In the genomic region with DNA sequence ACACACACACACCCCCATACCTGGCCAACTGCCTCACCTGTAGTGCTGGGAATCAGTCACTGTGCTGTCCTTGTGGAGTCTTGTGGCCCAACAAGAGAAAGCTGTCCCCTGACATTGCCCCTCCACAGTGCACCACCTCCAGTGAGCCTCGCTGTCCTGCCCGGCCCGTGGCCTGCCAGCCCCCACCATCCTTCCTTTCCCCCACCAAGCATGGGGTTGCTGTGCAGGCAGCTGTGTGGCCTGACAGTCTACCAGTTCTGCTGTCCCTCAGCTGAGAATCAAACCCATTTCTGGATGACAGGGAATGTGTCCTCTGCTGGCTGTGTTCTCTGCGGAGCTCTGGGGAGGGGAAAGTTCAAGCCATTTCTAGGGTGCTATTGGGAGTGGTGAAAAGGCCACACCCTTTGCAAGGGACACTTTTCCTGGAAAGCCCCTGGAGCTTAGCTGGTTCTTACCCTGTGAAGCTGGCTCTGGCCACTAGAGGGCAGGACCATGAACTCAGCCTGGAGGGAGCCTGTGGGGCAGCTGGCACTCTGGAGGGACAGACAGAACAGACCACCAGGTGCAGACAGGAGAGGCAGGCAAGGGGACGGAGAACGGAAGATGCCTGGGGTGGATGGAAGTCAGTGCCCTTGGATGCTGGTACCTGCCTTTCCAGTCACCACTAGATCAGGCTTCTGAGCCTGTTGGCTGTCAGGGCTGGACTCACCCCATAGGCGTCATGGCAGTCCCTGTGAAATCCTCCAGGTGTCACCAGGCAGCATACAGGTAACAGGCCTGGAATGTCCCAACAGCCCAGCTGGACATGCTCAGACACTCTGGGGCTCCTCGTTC, we compare ENCODE assay signal across 8 cellular contexts. TPM values are rescaled to one million over a fixed set of nuclear protein-coding genes. Genes with fewer than 3 reads are reported as not detected.
A peak's percentile ranks its signal among the peaks of the same experiment; 100 is the strongest.
DNase-seq lines count a peak whose midpoint lies in the region; ATAC-seq and TF ChIP-seq lines count a peak whose summit lies in the region.

No MANE protein-coding gene starts in this region.

- DNase-seq in RKO (ENCODE audit: low spot score) (peak; percentile 64), aorta (peak; percentile 63 to 81)
- DNase-seq in activated T-helper 1 cell treated with anti-CD3 and anti-CD28 coated beads, Interleukin-2, amount 50 U/mL, for 16 hours (ENCODE audit: low read depth in 1 of 2, low spot score in 1 of 2), result peak; percentile 22 to 35

- no peak for TF ChIP-seq EP300 in gastroesophageal sphincter (IDR thresholded peaks at IDR 0.05)

- H3K4me3 ChIP-seq in gastroesophageal sphincter (no peak overlapping the region), parathyroid adenoma (ENCODE audit: low read depth, low read length) (no peak overlapping the region), aorta (ENCODE audit: low read length in 2 of 2) (no peak overlapping the region)

- ATAC-seq in GM19025 (IDR thresholded peaks at IDR 0.05; ENCODE audit: low read depth, unreplicated experiment), result peak; percentile 91
- ATAC-seq in HG03354 (IDR thresholded peaks at IDR 0.05; ENCODE audit: poor library complexity, severe bottlenecking, unreplicated experiment), result peak; percentile 92
- no peak for ATAC-seq in gastroesophageal sphincter
- ATAC-seq in aorta (ENCODE audit: low FRiP score), result no peak

- H3K9me3 ChIP-seq in gastroesophageal sphincter (no peaks in the 10 kb centered on the region), parathyroid adenoma (ENCODE audit: control insufficient read depth, low read length) (no peaks in the 10 kb centered on the region), aorta (ENCODE audit: control insufficient read depth, low read length) (no peaks in the 10 kb centered on the region)

- TF ChIP-seq POLR2A in gastroesophageal sphincter (IDR thresholded peaks at IDR 0.05), result no peak

- H3K9ac ChIP-seq in parathyroid adenoma, result no peak overlapping the region

- WGBS in gastroesophageal sphincter (ENCODE audit: low coverage in 1 of 2), 2 donors, result 51 to 54% methylated on average over 3 to 6 of the region's 8 CpGs
- 61 to 63% methylated on average over 8 of the region's 8 CpGs for WGBS in aorta, 2 donors

- H3K79me2 ChIP-seq in parathyroid adenoma, result no peaks in the 10 kb centered on the region

- intact Hi-C loops in aorta (cut with DNase I), result no loop called here

- H3K27ac ChIP-seq in C4-2B (no peak overlapping the region), gastroesophageal sphincter (no peak overlapping the region), parathyroid adenoma (no peak overlapping the region), aorta (ENCODE audit: low read depth in 1 of 2, low read length in 2 of 2) (no peak overlapping the region)

- H2AFZ ChIP-seq in parathyroid adenoma, result peak overlapping the region; percentile 79

- H3K4me2 ChIP-seq in parathyroid adenoma (ENCODE audit: low read length), result no peak overlapping the region

- H3K4me1 ChIP-seq in gastroesophageal sphincter, result no peaks in the 10 kb centered on the region
- H3K4me1 ChIP-seq in parathyroid adenoma, result peaks cover 7% of the 10 kb centered on the region
- H3K4me1 ChIP-seq in aorta (ENCODE audit: control insufficient read depth in 1 of 2, insufficient read depth in 2 of 2, low read length in 2 of 2), result no peaks in the 10 kb centered on the region

- TF ChIP-seq CTCF in C4-2B (conservative IDR thresholded peaks at IDR 0.05), result peak; percentile 94
- TF ChIP-seq CTCF in gastroesophageal sphincter (IDR thresholded peaks at IDR 0.05), result peak in 3 of 4 experiments; percentile 37 to 70 (median 41)
- TF ChIP-seq CTCF in parathyroid adenoma (IDR thresholded peaks at IDR 0.05), result peak; percentile 85

- H3K36me3 ChIP-seq in gastroesophageal sphincter, result no peaks in the 10 kb centered on the region
- H3K36me3 ChIP-seq in parathyroid adenoma (ENCODE audit: control insufficient read depth, insufficient read depth, low read length), result no peaks in the 10 kb centered on the region
- no peaks in the 10 kb centered on the region for H3K36me3 ChIP-seq in aorta (ENCODE audit: control insufficient read depth in 1 of 2, insufficient read depth in 2 of 2, low read length in 1 of 2)

- peaks cover 15% of the 10 kb centered on the region for H3K27me3 ChIP-seq in gastroesophageal sphincter
- no peaks in the 10 kb centered on the region for H3K27me3 ChIP-seq in parathyroid adenoma (ENCODE audit: control insufficient read depth, insufficient read depth, low read length)
- no peaks in the 10 kb centered on the region for H3K27me3 ChIP-seq in aorta (ENCODE audit: control insufficient read depth in 1 of 2, insufficient read depth in 2 of 2, low read length in 1 of 2)

RNA-seq across cellular contexts. Expression of a gene that starts 10.5 kb away (rescaled TPM):
- 10 to 100 TPM; 13.6 to 19.9 (median 15.4) TPM for total RNA-seq in gastroesophageal sphincter
- 10 to 100 TPM; 19.7 to 20.6 TPM for total RNA-seq in aorta
- 1 to 10 TPM; 3.1 to 5.2 TPM for polyA plus RNA-seq in aorta

Comparison
In these comparisons a context has a peak if more than half of its experiments do, and no peak if none do; other contexts are left out.
1. CTCF ChIP-seq: peak in every context shown above with its lines; median percentile 94 in C4-2B; 85 in parathyroid adenoma; 41 in gastroesophageal sphincter.
2. ATAC-seq: peak in GM19025 (single experiment) and HG03354 (single experiment); none in gastroesophageal sphincter (single experiment) and aorta (single experiment).
3. Peak in every context shown above with its lines, with median percentiles within 50 percentile points of each other: DNase-seq.